20 cellular contexts compared by ENCODE assay signal in the genomic region with DNA sequence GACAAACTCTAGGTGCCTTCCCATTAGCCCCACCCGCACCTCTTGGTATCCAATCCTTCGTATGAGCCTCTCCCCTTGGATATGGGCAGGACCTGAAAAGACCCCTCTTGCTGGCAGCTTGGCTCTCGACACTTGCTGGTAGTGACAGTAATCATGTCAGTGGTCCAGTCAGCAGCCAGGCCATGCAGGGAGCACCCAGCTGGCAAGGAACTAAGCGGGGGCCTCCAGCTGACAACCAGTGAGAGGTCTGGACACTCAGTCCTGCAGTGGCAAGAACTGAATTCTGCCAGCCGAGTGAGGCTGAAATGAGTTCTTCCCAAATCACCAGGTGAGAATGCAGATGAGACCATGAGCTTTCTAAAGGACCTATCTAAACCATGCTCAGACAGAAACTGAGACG. TPM values are rescaled to one million over a fixed set of nuclear protein-coding genes. Genes with fewer than 3 reads are reported as not detected.
DNase-seq lines count a peak whose midpoint lies in the region; ATAC-seq and TF ChIP-seq lines count a peak whose summit lies in the region.
"Had no signal": no experiment of that assay in that cellular context is flagged by ENCODE, and none has a peak within 500 bp of the region (broad histone marks: within the 10 kb centered on the region; RNA-seq: fewer than 3 reads in every experiment).

No MANE protein-coding gene starts in this region.

- CTCF ChIA-PET in CD4-positive, alpha-beta T cell (lab: Charles Lee) = interaction anchor here (1.4 kb wide), 1 partner anchor 7 kb away, joined by 5 read pairs; no protein-coding TSS in a partner anchor
- CTCF ChIA-PET in SK-N-SH (lab: Yijun Ruan, JAX) = interaction anchor here (1.4 to 1.7 kb wide), 2 partner anchors 8 to 10 kb away, joined by 5 to 6 read pairs; no protein-coding TSS in a partner anchor
- CTCF ChIA-PET in activated CD4-positive, alpha-beta T cell treated with anti-CD3 and anti-CD28 coated beads for 36 hours (lab: Charles Lee) = interaction anchor here (1.0 kb wide), 1 partner anchor 26 kb away, joined by 3 read pairs; no protein-coding TSS in a partner anchor

- no peaks in the 10 kb centered on the region for H3K4me1 Mint-ChIP-seq in CD4-positive, alpha-beta T cell (ENCODE audit: low read depth)
- H3K4me1 Mint-ChIP-seq in activated CD4-positive, alpha-beta T cell treated with anti-CD3 and anti-CD28 coated beads for 36 hours = no peaks in the 10 kb centered on the region

- H3K36me3 ChIP-seq in HUES48 (ENCODE audit: control insufficient read depth, insufficient read depth, low read length) = peaks cover 78% of the 10 kb centered on the region
- peaks cover 0 to 33% (median 17%) of the 10 kb centered on the region in 4 donors for H3K36me3 ChIP-seq in esophagus muscularis mucosa
- no peaks in the 10 kb centered on the region for H3K36me3 ChIP-seq in prostate gland
- H3K36me3 ChIP-seq in SK-N-SH (replicated peaks in 1 of 2; ENCODE audit: control insufficient read depth in 1 of 2, insufficient read depth in 2 of 2, low read length in 1 of 2) = peaks cover 29 to 33% of the 10 kb centered on the region in 2 experiments
- peaks cover 4 to 47% (median 19%) of the 10 kb centered on the region in 4 donors for H3K36me3 ChIP-seq in upper lobe of left lung

- ATAC-seq in CD4-positive, alpha-beta T cell (ENCODE audit: poor library complexity) = no peak
- no peak for ATAC-seq in upper lobe of left lung (ENCODE audit: low FRiP score in 2 of 2)
- no peak for ATAC-seq in activated CD4-positive, alpha-beta T cell treated with anti-CD3 and anti-CD28 coated beads for 36 hours
- ATAC-seq: A549 had no signal

- no peak for TF ChIP-seq RAD21 in SK-N-SH (IDR thresholded peaks at IDR 0.05; ENCODE audit: low read length)

- H3K27me3 Mint-ChIP-seq in CD4-positive, alpha-beta T cell = no peaks in the 10 kb centered on the region
- H3K27me3 Mint-ChIP-seq in activated CD4-positive, alpha-beta T cell treated with anti-CD3 and anti-CD28 coated beads for 36 hours = no peaks in the 10 kb centered on the region

- H3K79me2 ChIP-seq in SK-N-SH (ENCODE audit: insufficient read depth) = no peaks in the 10 kb centered on the region

- H3K4me1 ChIP-seq in HUES48 (ENCODE audit: control insufficient read depth, insufficient read depth, low read length) (peaks cover 11% of the 10 kb centered on the region; the same call in 1 of the 2 replicates), esophagus muscularis mucosa (peaks cover 0 to 29% (median 15%) of the 10 kb centered on the region in 4 donors), prostate gland (replicated peaks) (no peaks in the 10 kb centered on the region), SK-N-SH (ENCODE audit: control insufficient read depth in 1 of 2, insufficient read depth in 2 of 2, low read depth in 1 of 2, low read length in 1 of 2) (no peaks in the 10 kb centered on the region), upper lobe of left lung (no peaks in the 10 kb centered on the region)
- H3K4me1 ChIP-seq: A549 had no signal

- TF ChIP-seq POLR2A in esophagus muscularis mucosa (IDR thresholded peaks at IDR 0.05; ENCODE audit: low read depth) (no peak), prostate gland (IDR thresholded peaks at IDR 0.05) (no peak), upper lobe of left lung (IDR thresholded peaks at IDR 0.05) (no peak)

- no peaks in the 10 kb centered on the region for H3K27me3 ChIP-seq in CD4-positive, alpha-beta T cell (ENCODE audit: control insufficient read depth, insufficient read depth, low read length)
- H3K27me3 ChIP-seq in HUES48 (ENCODE audit: control insufficient read depth, insufficient read depth, low read length) (no peaks in the 10 kb centered on the region), esophagus muscularis mucosa (no peaks in the 10 kb centered on the region), prostate gland (replicated peaks; ENCODE audit: insufficient read depth) (no peaks in the 10 kb centered on the region), SK-N-SH (ENCODE audit: insufficient read depth) (no peaks in the 10 kb centered on the region), upper lobe of left lung (no peaks in the 10 kb centered on the region)

- 98% methylated on average over 6 of the region's 6 CpGs for WGBS in esophagus muscularis mucosa
- WGBS in prostate gland = 82% methylated on average over 6 of the region's 6 CpGs
- WGBS in SK-N-SH (ENCODE audit: low lambda C conversion rate) = 96% methylated on average over 6 of the region's 6 CpGs
- whole genome bisulfite sequencing in upper lobe of left lung, 2 donors = 95 to 96% methylated on average over 6 of the region's 6 CpGs

- no peak overlapping the region for H3K9ac ChIP-seq in HUES48 (ENCODE audit: low read depth, low read length)
- no peak overlapping the region for H3K9ac ChIP-seq in SK-N-SH

- no peak overlapping the region for H3K4me3 Mint-ChIP-seq in CD4-positive, alpha-beta T cell
- no peak overlapping the region for H3K4me3 Mint-ChIP-seq in activated CD4-positive, alpha-beta T cell treated with anti-CD3 and anti-CD28 coated beads for 36 hours

- H3K4me3 ChIP-seq in HUES48 (ENCODE audit: low read depth, low read length) = no peak overlapping the region
- H3K4me3 ChIP-seq in esophagus muscularis mucosa = no peak overlapping the region
- H3K4me3 ChIP-seq in prostate gland = no peak overlapping the region
- no peak overlapping the region for H3K4me3 ChIP-seq in SK-N-SH (ENCODE audit: low read depth in 2 of 2, low read length in 1 of 2)
- H3K4me3 ChIP-seq in upper lobe of left lung = no peak overlapping the region
- H3K4me3 ChIP-seq: A549 had no signal

- H3K9me2 ChIP-seq in SK-N-SH = no peaks in the 10 kb centered on the region

- peaks cover 3% of the 10 kb centered on the region for H3F3A ChIP-seq in SK-N-SH (replicated peaks; ENCODE audit: insufficient read depth)

- no peak for TF ChIP-seq CTCF in CD4-positive, alpha-beta T cell (IDR thresholded peaks at IDR 0.05)
- TF ChIP-seq CTCF in esophagus muscularis mucosa (IDR thresholded peaks at IDR 0.05) = no peak
- TF ChIP-seq CTCF in prostate gland (IDR thresholded peaks at IDR 0.05) = no peak
- no peak for TF ChIP-seq CTCF in SK-N-SH (IDR thresholded peaks at IDR 0.05)
- no peak for TF ChIP-seq CTCF in upper lobe of left lung (IDR thresholded peaks at IDR 0.05)

- H3K9me3 Mint-ChIP-seq in CD4-positive, alpha-beta T cell = no peaks in the 10 kb centered on the region
- no peaks in the 10 kb centered on the region for H3K9me3 Mint-ChIP-seq in activated CD4-positive, alpha-beta T cell treated with anti-CD3 and anti-CD28 coated beads for 36 hours (ENCODE audit: low read depth)

- H3K27ac ChIP-seq in CD4-positive, alpha-beta T cell (ENCODE audit: low read depth, low read length) = no peak overlapping the region
- H3K27ac ChIP-seq in HUES48 (ENCODE audit: low read depth, low read length) = peak overlapping the region; percentile 23
- peak overlapping the region in 3 of 4 donors; percentile 8 to 35 (median 25) for H3K27ac ChIP-seq in esophagus muscularis mucosa (replicated peaks in 1 of 4)
- peak overlapping the region; percentile 13 to 21 for H3K27ac ChIP-seq in prostate gland
- no peak overlapping the region for H3K27ac ChIP-seq in SK-N-SH (ENCODE audit: low read depth in 2 of 2, low read length in 1 of 2)
- H3K27ac ChIP-seq in upper lobe of left lung = no peak overlapping the region
- H3K27ac ChIP-seq: A549, HL-60 had no signal

- intact Hi-C loops in CD4-positive, alpha-beta T cell (cut with DNase I, micrococcal nuclease) = loop anchor here in 1 of 2 experiments (10.0 kb wide), 1 partner anchor 165 kb away; no protein-coding TSS in a partner anchor
- intact Hi-C loops in esophagus muscularis mucosa (cut with DNase I) = no loop called here
- intact Hi-C loops in prostate gland (cut with DNase I) = loop anchor here (5.0 kb wide), 1 partner anchor 43 kb away; no protein-coding TSS in a partner anchor
- intact Hi-C loops in activated CD4-positive, alpha-beta T cell treated with anti-CD3 and anti-CD28 coated beads for 36 hours (cut with DNase I, micrococcal nuclease) = loop anchor here in 1 of 2 experiments (10.0 kb wide), 1 partner anchor 165 kb away; no protein-coding TSS in a partner anchor

- no peak overlapping the region for H3K4me2 ChIP-seq in SK-N-SH
- H3K4me2 ChIP-seq: A549 had no signal

- no peak overlapping the region for H2AFZ ChIP-seq in SK-N-SH (ENCODE audit: low read depth)

- peaks cover 76% of the 10 kb centered on the region for H3K36me3 Mint-ChIP-seq in CD4-positive, alpha-beta T cell (ENCODE audit: low read depth)
- peaks cover 48% of the 10 kb centered on the region for H3K36me3 Mint-ChIP-seq in activated CD4-positive, alpha-beta T cell treated with anti-CD3 and anti-CD28 coated beads for 36 hours (ENCODE audit: low read depth)

- H3K27ac Mint-ChIP-seq in CD4-positive, alpha-beta T cell = peak overlapping the region; percentile 8
- H3K27ac Mint-ChIP-seq in activated CD4-positive, alpha-beta T cell treated with anti-CD3 and anti-CD28 coated beads for 36 hours = no peak overlapping the region

- DNase-seq in CD4-positive, alpha-beta T cell = no peak
- no peak for DNase-seq in esophagus muscularis mucosa (ENCODE audit: extremely low spot score)
- DNase-seq in prostate gland (ENCODE audit: low spot score) = no peak
- no peak for DNase-seq in SK-N-SH
- DNase-seq in upper lobe of left lung = no peak
- no peak for DNase-seq in activated CD4-positive, alpha-beta T cell treated with anti-CD3 and anti-CD28 coated beads for 36 hours
- no peak for DNase-seq in T-helper 1 cell
- DNase-seq: C1 segment of cervical spinal cord, DMS 273 treated with DMSO at 0.1 percent for 48 hours, GDM1, KBM-7, NCI-H1417 treated with DMSO at 0.1 percent for 48 hours, NCI-H1930, NCI-H2171, NCI-H446, NCI-H69, SHP77 treated with DMSO at 0.1 percent for 48 hours had no signal

- no peaks in the 10 kb centered on the region for H3K9me3 ChIP-seq in CD4-positive, alpha-beta T cell (ENCODE audit: control insufficient read depth, low read length)
- H3K9me3 ChIP-seq in HUES48 (ENCODE audit: control insufficient read depth, insufficient read depth, low read length) = no peaks in the 10 kb centered on the region
- H3K9me3 ChIP-seq in esophagus muscularis mucosa = no peaks in the 10 kb centered on the region
- H3K9me3 ChIP-seq in prostate gland = no peaks in the 10 kb centered on the region
- H3K9me3 ChIP-seq in SK-N-SH = no peaks in the 10 kb centered on the region
- no peaks in the 10 kb centered on the region for H3K9me3 ChIP-seq in upper lobe of left lung
- H3K9me3 ChIP-seq: A549 had no signal

- POLR2A ChIA-PET in CD4-positive, alpha-beta T cell (lab: Charles Lee) = no interaction called here
- POLR2A ChIA-PET in SK-N-SH (lab: Yijun Ruan, JAX) = no interaction called here
- POLR2A ChIA-PET in activated CD4-positive, alpha-beta T cell treated with anti-CD3 and anti-CD28 coated beads for 36 hours (lab: Charles Lee) = no interaction called here

- TF ChIP-seq EP300 in esophagus muscularis mucosa (IDR thresholded peaks at IDR 0.05) = no peak
- no peak for TF ChIP-seq EP300 in SK-N-SH (IDR thresholded peaks at IDR 0.05; ENCODE audit: borderline replicate concordance in 1 of 2, low read depth in 1 of 2, low read length in 1 of 2)
- no peak for TF ChIP-seq EP300 in upper lobe of left lung (IDR thresholded peaks at IDR 0.05)

- no peaks in the 10 kb centered on the region for H4K20me1 ChIP-seq in SK-N-SH (ENCODE audit: insufficient read depth)

RNA-seq across cellular contexts. Expression of a gene that starts 46.4 kb away (rescaled TPM):
- total RNA-seq in CD4-positive, alpha-beta T cell = 100 to 1,000 TPM; 103 to 119 TPM
- total RNA-seq in esophagus muscularis mucosa (10 to 100 TPM; 19.2 to 41.3 (median 25.7) TPM), prostate gland (10 to 100 TPM; 69.1 to 74.1 TPM), upper lobe of left lung (10 to 100 TPM; 26.2 to 96.9 (median 42.0) TPM)
- 22.2 and 24.3 TPM in 2 replicates for polyA plus RNA-seq in SK-N-SH (2012; rRNA removed)
- polyA plus RNA-seq in SK-N-SH (2012; cell fraction: cytosol; rRNA removed) = 37.0 and 47.4 TPM in 2 replicates
- polyA plus RNA-seq in SK-N-SH (2012; cell fraction: nucleus; rRNA removed) = 8.4 and 19.6 TPM in 2 replicates
- 100 to 1,000 TPM; 187 to 211 TPM for total RNA-seq in activated CD4-positive, alpha-beta T cell treated with anti-CD3 and anti-CD28 coated beads for 36 hours

Comparison
In these comparisons a context has a peak if more than half of its experiments do, and no peak if none do; other contexts are left out.
1. H3K27ac ChIP-seq: peak in HUES48 (single experiment), esophagus muscularis mucosa (3 of 4) and prostate gland (2 of 2); none in CD4-positive, alpha-beta T cell (single experiment), SK-N-SH (0 of 2) and upper lobe of left lung (0 of 4).